In genomic region chrX:136767104-136767941, GRCh38 we compare ENCODE assay signal across 8 cellular contexts. TPM values are rescaled to one million over a fixed set of nuclear protein-coding genes. Genes with fewer than 3 reads are reported as not detected.
DNase-seq lines count a peak whose midpoint lies in the region; ATAC-seq and TF ChIP-seq lines count a peak whose summit lies in the region.

No MANE protein-coding gene starts in this region.

- TF ChIP-seq CTCF in WTC11 (IDR thresholded peaks at IDR 0.05) (no peak), choroid plexus epithelial cell (conservative IDR thresholded peaks at IDR 0.05; ENCODE audit: low read depth, low read length) (peak; percentile 24)

- H3K4me3 ChIP-seq in choroid plexus epithelial cell (ENCODE audit: low read depth, low read length): peak overlapping the region; percentile 61

- H3K4me1 Mint-ChIP-seq in WTC11: peaks cover 18% of the 10 kb centered on the region

- no peak overlapping the region for H3K27ac Mint-ChIP-seq in WTC11

- peaks cover 3% of the 10 kb centered on the region; the same call in 1 of the 2 replicates for H3K9me3 Mint-ChIP-seq in WTC11

- H3K27me3 Mint-ChIP-seq in WTC11 (ENCODE audit: low read depth): peaks cover 9% of the 10 kb centered on the region

- CTCF ChIA-PET in WTC11 (lab: Charles Lee): interaction anchor here (0.6 to 1.6 kb wide), 5 partner anchors 14 to 117 kb away, joined by 3 to 6 read pairs (median 3); partner anchors contain the start of gene RBMX

- ATAC-seq in HG02623 (IDR thresholded peaks at IDR 0.05; ENCODE audit: unreplicated experiment) (peak; percentile 73), WTC11 (peak; percentile 92), left lobe of liver (peak; percentile 94)

- no peaks in the 10 kb centered on the region; the same call in 1 of the 2 replicates for H3K36me3 Mint-ChIP-seq in WTC11

- peak overlapping the region; percentile 63 for H3K4me3 Mint-ChIP-seq in WTC11

- POLR2A ChIA-PET in WTC11 (lab: Charles Lee): interaction anchor here (0.6 to 1.0 kb wide), 2 partner anchors 113 to 963 kb away, joined by 5 read pairs; partner anchors contain the start of gene RBMX

- peak; percentile 65 for DNase-seq in SIG-M5 treated with dmso at 0.1 percent for 504 hours (lab: John Stamatoyannopoulos, UW; ENCODE audit: unreplicated experiment)
- DNase-seq in SIG-M5 (lab: John Stamatoyannopoulos, UW): no peak
- DNase-seq in NCI-H1105 treated with DMSO at 0.1 percent for 48 hours (lab: John Stamatoyannopoulos, UW): peak; percentile 7
- peak; percentile 64 for DNase-seq in WTC11 (ENCODE audit: low spot score)
- peak; percentile 50 for DNase-seq in choroid plexus epithelial cell (ENCODE audit: low read depth)
- peak; percentile 65 for DNase-seq in left lobe of liver (ENCODE audit: low spot score)
- DNase-seq in stimulated activated CD4-positive, alpha-beta T cell treated with anti-CD3 and anti-CD28 coated beads, Interleukin-2, amount 100 ng/mL, for 4 hours (ENCODE audit: low read depth): peak; percentile 28

TF ChIP-seq in WTC11, 78 proteins besides CTCF, POLR2A, EP300 and RAD21:
- peak; percentile 93 for TF ChIP-seq PRDM15 (CRISPR knock-in tag; IDR thresholded peaks at IDR 0.05)
- TF ChIP-seq, protein P1, sequence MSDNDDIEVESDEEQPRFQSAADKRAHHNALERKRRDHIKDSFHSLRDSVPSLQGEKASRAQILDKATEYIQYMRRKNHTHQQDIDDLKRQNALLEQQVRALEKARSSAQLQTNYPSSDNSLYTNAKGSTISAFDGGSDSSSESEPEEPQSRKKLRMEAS (CRISPR knock-in tag; IDR thresholded peaks at IDR 0.05): peak; percentile 30; the same call in 1 of the 2 replicates
- TF ChIP-seq, protein P2, sequence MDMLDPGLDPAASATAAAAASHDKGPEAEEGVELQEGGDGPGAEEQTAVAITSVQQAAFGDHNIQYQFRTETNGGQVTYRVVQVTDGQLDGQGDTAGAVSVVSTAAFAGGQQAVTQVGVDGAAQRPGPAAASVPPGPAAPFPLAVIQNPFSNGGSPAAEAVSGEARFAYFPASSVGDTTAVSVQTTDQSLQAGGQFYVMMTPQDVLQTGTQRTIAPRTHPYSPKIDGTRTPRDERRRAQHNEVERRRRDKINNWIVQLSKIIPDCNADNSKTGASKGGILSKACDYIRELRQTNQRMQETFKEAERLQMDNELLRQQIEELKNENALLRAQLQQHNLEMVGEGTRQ (CRISPR knock-in tag; IDR thresholded peaks at IDR 0.05): 0 out of 2 replicates have a peak, but pooled peaks have one; percentile 9
- 0 out of 2 replicates have a peak, but pooled peaks have one; percentile 15 for TF ChIP-seq ZNF232 (CRISPR knock-in tag; IDR thresholded peaks at IDR 0.05)
- TF ChIP-seq NR2C2 (CRISPR knock-in tag; IDR thresholded peaks at IDR 0.05): no peak
- no peak for TF ChIP-seq ATF1 (CRISPR knock-in tag; IDR thresholded peaks at IDR 0.05)
- no peak for TF ChIP-seq ZMAT4 (CRISPR knock-in tag; IDR thresholded peaks at IDR 0.05)
- TF ChIP-seq, protein P3, sequence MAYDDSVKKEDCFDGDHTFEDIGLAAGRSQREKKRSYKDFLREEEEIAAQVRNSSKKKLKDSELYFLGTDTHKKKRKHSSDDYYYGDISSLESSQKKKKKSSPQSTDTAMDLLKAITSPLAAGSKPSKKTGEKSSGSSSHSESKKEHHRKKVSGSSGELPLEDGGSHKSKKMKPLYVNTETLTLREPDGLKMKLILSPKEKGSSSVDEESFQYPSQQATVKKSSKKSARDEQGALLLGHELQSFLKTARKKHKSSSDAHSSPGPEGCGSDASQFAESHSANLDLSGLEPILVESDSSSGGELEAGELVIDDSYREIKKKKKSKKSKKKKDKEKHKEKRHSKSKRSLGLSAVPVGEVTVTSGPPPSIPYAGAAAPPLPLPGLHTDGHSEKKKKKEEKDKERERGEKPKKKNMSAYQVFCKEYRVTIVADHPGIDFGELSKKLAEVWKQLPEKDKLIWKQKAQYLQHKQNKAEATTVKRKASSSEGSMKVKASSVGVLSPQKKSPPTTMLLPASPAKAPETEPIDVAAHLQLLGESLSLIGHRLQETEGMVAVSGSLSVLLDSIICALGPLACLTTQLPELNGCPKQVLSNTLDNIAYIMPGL (CRISPR knock-in tag; IDR thresholded peaks at IDR 0.05): peak; percentile 70

RNA-seq across cellular contexts. Expression of gene ARHGEF6, which starts 13.4 kb away (rescaled TPM):
- total RNA-seq in WTC11 (2021): 5.1 to 5.6 TPM (median 5.2 TPM) in 3 replicates
- total RNA-seq in left lobe of liver: 3.0 TPM
